ENCODE assay signal across 15 cellular contexts in genomic region chr5:132641241-132641723, GRCh38. TPM values are rescaled to one million over a fixed set of nuclear protein-coding genes. Genes with fewer than 3 reads are reported as not detected.
A peak's percentile ranks its signal among the peaks of the same experiment; 100 is the strongest.
DNase-seq lines count a peak whose midpoint lies in the region; ATAC-seq lines count a peak whose summit lies in the region.
"Had no signal": no experiment of that assay in that cellular context is flagged by ENCODE, and none has a peak within 500 bp of the region (broad histone marks: within the 10 kb centered on the region; RNA-seq: fewer than 3 reads in every experiment).

No MANE protein-coding gene starts in this region.

- no peaks in the 10 kb centered on the region for H3K79me1 ChIP-seq in trophoblast cell (ENCODE audit: low read length)

- no peak overlapping the region for H3K4me2 ChIP-seq in trophoblast cell (ENCODE audit: low read length)

- no peak overlapping the region for H3K4ac ChIP-seq in trophoblast cell (ENCODE audit: low read depth, low read length)

- no peak overlapping the region for H4K91ac ChIP-seq in trophoblast cell (ENCODE audit: low read depth, low read length)

- no CpG with 5 or more reads among the region's 3 CpGs for WGBS in trophoblast cell (ENCODE audit: extremely low coverage, insufficient coverage, insufficient read length)

- H2BK12ac ChIP-seq in trophoblast cell (ENCODE audit: low read length): no peak overlapping the region

- H4K8ac ChIP-seq in trophoblast cell (ENCODE audit: low read depth, low read length): no peak overlapping the region

- H3K9me3 ChIP-seq in trophoblast cell (ENCODE audit: insufficient read depth, low read depth, low read length): no peaks in the 10 kb centered on the region
- H3K9me3 ChIP-seq: heart left ventricle, left ventricle myocardium inferior, vagina had no signal

- peak; percentile 53 for DNase-seq in activated T-cell treated with anti-CD3 and anti-CD28 coated beads, Interleukin-2, amount 50 U/mL, for 24 hours
- no peak for DNase-seq in activated T-cell treated with anti-CD3 and anti-CD28 coated beads, Interleukin-2, amount 50 U/mL, for 1 hour
- peak; percentile 60 to 78 for DNase-seq in trophoblast cell
- no peak for DNase-seq in KG1 (lab: John Stamatoyannopoulos, UW)
- DNase-seq in Kasumi-1 (lab: John Stamatoyannopoulos, UW): no peak
- no peak for DNase-seq in retina
- DNase-seq: heart left ventricle; left ventricle myocardium inferior; naive thymus-derived CD4-positive, alpha-beta T cell; NCI-H146; NCI-H82 had no signal

- no peak overlapping the region for H3K14ac ChIP-seq in trophoblast cell (ENCODE audit: low read length)

- peaks cover 3% of the 10 kb centered on the region for H3K9me3 Mint-ChIP-seq in activated T-cell treated with anti-CD3 and anti-CD28 coated beads, Interleukin-2, amount 50 U/mL, for 24 hours

- no peak overlapping the region for H2BK120ac ChIP-seq in trophoblast cell (ENCODE audit: insufficient read depth, low read length, poor library complexity)

- H3K36me3 Mint-ChIP-seq in activated T-cell treated with anti-CD3 and anti-CD28 coated beads, Interleukin-2, amount 50 U/mL, for 24 hours (ENCODE audit: low read depth): peaks cover 88% of the 10 kb centered on the region

- H4K12ac ChIP-seq in trophoblast cell (ENCODE audit: low read depth, low read length): no peak overlapping the region

- H3K27me3 Mint-ChIP-seq in activated T-cell treated with anti-CD3 and anti-CD28 coated beads, Interleukin-2, amount 50 U/mL, for 24 hours: no peaks in the 10 kb centered on the region
- H3K27me3 Mint-ChIP-seq: naive thymus-derived CD4-positive, alpha-beta T cell had no signal

- H3K4me3 Mint-ChIP-seq in activated T-cell treated with anti-CD3 and anti-CD28 coated beads, Interleukin-2, amount 50 U/mL, for 24 hours: peak overlapping the region; percentile 43

- peak overlapping the region; percentile 92 for H3K27ac Mint-ChIP-seq in activated T-cell treated with anti-CD3 and anti-CD28 coated beads, Interleukin-2, amount 50 U/mL, for 24 hours

- no peaks in the 10 kb centered on the region for H3K4me1 ChIP-seq in trophoblast cell (ENCODE audit: control insufficient read depth in 1 of 2, insufficient read depth in 2 of 2, low read length in 2 of 2)
- H3K4me1 ChIP-seq: heart left ventricle, left ventricle myocardium inferior, vagina had no signal

- H3K9ac ChIP-seq in trophoblast cell (ENCODE audit: low read length): no peak overlapping the region

- H3K4me1 Mint-ChIP-seq in activated T-cell treated with anti-CD3 and anti-CD28 coated beads, Interleukin-2, amount 50 U/mL, for 24 hours (ENCODE audit: low read depth): peaks cover 64% of the 10 kb centered on the region

- H3K36me3 ChIP-seq in trophoblast cell (ENCODE audit: control insufficient read depth in 1 of 2, insufficient read depth in 2 of 2, low read length in 2 of 2): peaks cover 11 to 19% of the 10 kb centered on the region in 2 experiments

- no peak overlapping the region for H2BK5ac ChIP-seq in trophoblast cell (ENCODE audit: low read depth, low read length, poor library complexity)

- H2AK5ac ChIP-seq in trophoblast cell (ENCODE audit: low read length): no peak overlapping the region

- no peak overlapping the region for H2AFZ ChIP-seq in trophoblast cell (ENCODE audit: insufficient read depth, low read length, poor library complexity)

- H3K23ac ChIP-seq in trophoblast cell (ENCODE audit: low read length): no peak overlapping the region

- no peaks in the 10 kb centered on the region for H3K27me3 ChIP-seq in trophoblast cell (ENCODE audit: insufficient read depth, low read length)
- H3K27me3 ChIP-seq: heart left ventricle, vagina had no signal

- no peak overlapping the region for H3K18ac ChIP-seq in trophoblast cell (ENCODE audit: low read length)

- no peak overlapping the region for H3K4me3 ChIP-seq in trophoblast cell (ENCODE audit: low read depth, low read length)
- H3K4me3 ChIP-seq: heart left ventricle, left ventricle myocardium inferior, vagina had no signal

- no peaks in the 10 kb centered on the region for H3K79me2 ChIP-seq in trophoblast cell (ENCODE audit: control insufficient read depth, insufficient read depth, low read length, poor library complexity)

- no peak overlapping the region for H3K27ac ChIP-seq in trophoblast cell (ENCODE audit: low read depth, low read length)
- H3K27ac ChIP-seq: heart left ventricle, left ventricle myocardium inferior, vagina, VCaP had no signal

- ATAC-seq in GM21723 (IDR thresholded peaks at IDR 0.05; ENCODE audit: unreplicated experiment) (peak; percentile 44), HG03520 (IDR thresholded peaks at IDR 0.05; ENCODE audit: unreplicated experiment) (peak; percentile 45)
- ATAC-seq: heart left ventricle; naive thymus-derived CD4-positive, alpha-beta T cell had no signal

RNA-seq across cellular contexts. Expression of gene IL13, which starts 16.7 kb away (rescaled TPM):
- not detected in 2 replicates for polyA plus RNA-seq in trophoblast cell (2013)
- polyA plus RNA-seq: heart left ventricle; naive thymus-derived CD4-positive, alpha-beta T cell had no signal

RNA-seq across cellular contexts. Expression of gene IL4, which starts 32.5 kb away (rescaled TPM):
- not detected in 2 replicates for polyA plus RNA-seq in trophoblast cell (2013)
- polyA plus RNA-seq: heart left ventricle; naive thymus-derived CD4-positive, alpha-beta T cell had no signal

Comparison
In these comparisons a context has a peak if more than half of its experiments do, and no peak if none do; other contexts are left out.
1. DNase-seq: peak in activated T-cell treated with anti-CD3 and anti-CD28 coated beads, Interleukin-2, amount 50 U/mL, for 24 hours (single experiment) and trophoblast cell (2 of 2); none in activated T-cell treated with anti-CD3 and anti-CD28 coated beads, Interleukin-2, amount 50 U/mL, for 1 hour (single experiment), KG1 (single experiment), Kasumi-1 (0 of 2) and retina (single experiment).